9 cellular contexts compared by ENCODE assay signal in the genomic region with DNA sequence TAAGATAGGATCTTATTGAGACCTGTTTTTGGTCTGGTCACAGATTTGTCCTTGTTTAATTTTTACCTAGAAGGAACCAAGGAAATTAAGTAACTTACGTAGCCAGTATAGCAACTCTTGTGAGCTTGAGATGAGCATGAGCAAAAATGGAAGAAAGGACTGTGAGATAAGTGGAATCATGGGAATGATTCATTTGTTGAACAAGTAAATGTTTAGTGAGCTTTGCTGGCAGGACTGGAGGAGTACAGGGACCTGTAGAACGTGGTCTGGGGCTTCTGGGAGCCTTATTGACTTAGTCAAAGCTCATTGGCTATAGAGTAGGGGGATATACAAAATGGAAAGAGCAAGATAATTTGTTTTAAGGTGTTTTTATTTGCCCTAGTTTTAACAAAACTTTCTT. TPM values are rescaled to one million over a fixed set of nuclear protein-coding genes. Genes with fewer than 3 reads are reported as not detected.
DNase-seq lines count a peak whose midpoint lies in the region; ATAC-seq and TF ChIP-seq lines count a peak whose summit lies in the region.
"Had no signal": no experiment of that assay in that cellular context is flagged by ENCODE, and none has a peak within 500 bp of the region (broad histone marks: within the 10 kb centered on the region; RNA-seq: fewer than 3 reads in every experiment).

No MANE protein-coding gene starts in this region.

- POLR2A ChIA-PET in Caco-2 (lab: Charles Lee) = interaction anchor here (0.7 kb wide), 2 partner anchors 37 to 365 kb away, joined by 3 read pairs; no protein-coding TSS in a partner anchor
- POLR2A ChIA-PET in naive thymus-derived CD4-positive, alpha-beta T cell (lab: Charles Lee) = interaction anchor here (1.0 kb wide), 1 partner anchor 20 kb away, joined by 3 read pairs; no protein-coding TSS in a partner anchor

- TF ChIP-seq CTCF in Caco-2 (IDR thresholded peaks at IDR 0.05; ENCODE audit: insufficient read depth in 1 of 2, low read depth in 1 of 2, low read length in 1 of 2, severe bottlenecking in 1 of 2, unreplicated experiment in 1 of 2) (no peak), LNCaP clone FGC (IDR thresholded peaks at IDR 0.05; ENCODE audit: control insufficient read depth, extremely low read depth, insufficient read depth) (no peak), chondrocyte (IDR thresholded peaks at IDR 0.05) (no peak)

- peaks cover 23% of the 10 kb centered on the region for H3K36me3 Mint-ChIP-seq in Caco-2 (ENCODE audit: insufficient read depth, unreplicated experiment)
- H3K36me3 Mint-ChIP-seq in chondrocyte (ENCODE audit: low read depth) = no peaks in the 10 kb centered on the region
- peaks cover 0 to 7% (median 0%) of the 10 kb centered on the region in 5 donors for H3K36me3 Mint-ChIP-seq in naive thymus-derived CD4-positive, alpha-beta T cell

- H3K4me3 Mint-ChIP-seq in Caco-2 (ENCODE audit: unreplicated experiment) (peak overlapping the region; percentile 93), chondrocyte (ENCODE audit: unreplicated experiment) (peak overlapping the region; percentile 96)
- H3K4me3 Mint-ChIP-seq in naive thymus-derived CD4-positive, alpha-beta T cell = peak overlapping the region; percentile 14 to 99 (median 91)

- no peak for ATAC-seq in naive thymus-derived CD4-positive, alpha-beta T cell
- ATAC-seq in HG02623 (IDR thresholded peaks at IDR 0.05; ENCODE audit: unreplicated experiment) = no peak

- no peaks in the 10 kb centered on the region for H3K27me3 Mint-ChIP-seq in Caco-2 (ENCODE audit: insufficient read depth, unreplicated experiment)
- H3K27me3 Mint-ChIP-seq in chondrocyte (ENCODE audit: low read depth) = no peaks in the 10 kb centered on the region
- peaks cover 0 to 3% (median 0%) of the 10 kb centered on the region in 5 donors for H3K27me3 Mint-ChIP-seq in naive thymus-derived CD4-positive, alpha-beta T cell

- no peak overlapping the region for H3K27ac ChIP-seq in naive thymus-derived CD4-positive, alpha-beta T cell (ENCODE audit: low read depth, low read length)

- H3K4me1 Mint-ChIP-seq in Caco-2 (ENCODE audit: low read depth, unreplicated experiment) (peaks cover 41% of the 10 kb centered on the region), chondrocyte (ENCODE audit: low read depth) (peaks cover 70% of the 10 kb centered on the region)
- H3K4me1 Mint-ChIP-seq in naive thymus-derived CD4-positive, alpha-beta T cell = peaks cover 55 to 83% (median 65%) of the 10 kb centered on the region in 7 donors

- no peaks in the 10 kb centered on the region for H3K27me3 ChIP-seq in Caco-2 (replicated peaks; ENCODE audit: control insufficient read depth, insufficient read depth, low read length)
- no peaks in the 10 kb centered on the region for H3K27me3 ChIP-seq in naive thymus-derived CD4-positive, alpha-beta T cell (ENCODE audit: control insufficient read depth in 2 of 2, insufficient read depth in 2 of 2, low read length in 2 of 2)

- CTCF ChIA-PET in Caco-2 (lab: Charles Lee) = no interaction called here
- CTCF ChIA-PET in naive thymus-derived CD4-positive, alpha-beta T cell (lab: Charles Lee) = no interaction called here

- no TSS peak for BruUV-seq in Caco-2 (replicated peaks; lab: Mats Ljungman, UMichigan)

- no peaks in the 10 kb centered on the region for H3K9me3 Mint-ChIP-seq in Caco-2 (ENCODE audit: unreplicated experiment)
- H3K9me3 Mint-ChIP-seq in chondrocyte (ENCODE audit: low read depth) = no peaks in the 10 kb centered on the region
- peaks cover 0 to 4% (median 0%) of the 10 kb centered on the region in 11 donors for H3K9me3 Mint-ChIP-seq in naive thymus-derived CD4-positive, alpha-beta T cell

- H3K9me3 ChIP-seq in Caco-2 = no peaks in the 10 kb centered on the region
- H3K9me3 ChIP-seq in naive thymus-derived CD4-positive, alpha-beta T cell (ENCODE audit: control insufficient read depth in 2 of 3, low read length in 3 of 3) = no peaks in the 10 kb centered on the region

- intact Hi-C loops in Caco-2 (cut with micrococcal nuclease; ENCODE audit: unreplicated experiment) = no loop called here
- intact Hi-C loops in naive thymus-derived CD4-positive, alpha-beta T cell (cut with micrococcal nuclease) = loop anchor here in 1 of 2 donors (10.0 kb wide), 1 partner anchor 1829 kb away; a partner anchor contains a TSS

- peak overlapping the region; percentile 78 for H3K4me3 ChIP-seq in Caco-2 (ENCODE audit: low read depth, low read length)
- H3K4me3 ChIP-seq in LNCaP clone FGC (ENCODE audit: low read depth, low read length) = peak overlapping the region; percentile 84
- H3K4me3 ChIP-seq in naive thymus-derived CD4-positive, alpha-beta T cell (ENCODE audit: low read length) = peak overlapping the region; percentile 17

- H3K4me1 ChIP-seq in Caco-2 = peaks cover 50% of the 10 kb centered on the region
- peaks cover 15 to 41% of the 10 kb centered on the region in 2 donors for H3K4me1 ChIP-seq in naive thymus-derived CD4-positive, alpha-beta T cell (ENCODE audit: control insufficient read depth in 2 of 2, insufficient read depth in 2 of 2, low read length in 2 of 2)

- H3K27ac Mint-ChIP-seq in Caco-2 (ENCODE audit: unreplicated experiment) (peak overlapping the region; percentile 27), chondrocyte (ENCODE audit: unreplicated experiment) (peak overlapping the region; percentile 95)
- peak overlapping the region in 6 of 9 donors; percentile 3 to 90 (median 44) for H3K27ac Mint-ChIP-seq in naive thymus-derived CD4-positive, alpha-beta T cell

- DNase-seq in Caco-2 (peak; percentile 54 to 55), LNCaP clone FGC (ENCODE audit: low read depth) (peak; percentile 77), chondrocyte (ENCODE audit: low spot score) (no peak), iPS-NIHi7 (ENCODE audit: extremely low spot score) (no peak), NCI-H2227 (lab: John Stamatoyannopoulos, UW; ENCODE audit: unreplicated experiment) (no peak), cerebellar cortex (ENCODE audit: low spot score) (no peak)
- DNase-seq in naive thymus-derived CD4-positive, alpha-beta T cell = no peak
- DNase-seq: NCI-H446 treated with DMSO at 0.1 percent for 48 hours had no signal

- H3K36me3 ChIP-seq in Caco-2 (ENCODE audit: control insufficient read depth, insufficient read depth, low read length) = no peaks in the 10 kb centered on the region
- peaks cover 0 to 3% (median 0%) of the 10 kb centered on the region in 3 experiments for H3K36me3 ChIP-seq in naive thymus-derived CD4-positive, alpha-beta T cell (ENCODE audit: control insufficient read depth in 2 of 3, insufficient read depth in 3 of 3, low read length in 3 of 3)

RNA-seq across cellular contexts. Expression of a gene that starts 3.0 kb away (rescaled TPM):
- total RNA-seq in Caco-2 (2022) (188 TPM in 2 replicates), chondrocyte (114 to 127 TPM (median 124 TPM) in 3 replicates)
- total RNA-seq in naive thymus-derived CD4-positive, alpha-beta T cell = 100 to 1,000 TPM in 1 of 5 experiments, 10 to 100 TPM in 4; 48.7 to 102 (median 55.6) TPM
- 10 to 100 TPM in 1 of 2 donors, 1 to 10 TPM in 1; 8.9 to 15.1 TPM for polyA plus RNA-seq in naive thymus-derived CD4-positive, alpha-beta T cell

Comparison
In these comparisons a context has a peak if more than half of its experiments do, and no peak if none do; other contexts are left out.
1. DNase-seq: peak in Caco-2 (2 of 2) and LNCaP clone FGC (single experiment); none in chondrocyte (single experiment), naive thymus-derived CD4-positive, alpha-beta T cell (0 of 9), iPS-NIHi7 (single experiment), NCI-H2227 (single experiment) and cerebellar cortex (single experiment).
2. H3K4me3 ChIP-seq: peak in every context shown above with its lines; median percentile 84 in LNCaP clone FGC; 78 in Caco-2; 17 in naive thymus-derived CD4-positive, alpha-beta T cell.
3. H3K27ac Mint-ChIP-seq: peak in every context shown above with its lines; median percentile 95 in chondrocyte; 44 in naive thymus-derived CD4-positive, alpha-beta T cell; 27 in Caco-2.
4. Peak in every context shown above with its lines, with median percentiles within 50 percentile points of each other: H3K4me3 Mint-ChIP-seq.